In the genomic region with DNA sequence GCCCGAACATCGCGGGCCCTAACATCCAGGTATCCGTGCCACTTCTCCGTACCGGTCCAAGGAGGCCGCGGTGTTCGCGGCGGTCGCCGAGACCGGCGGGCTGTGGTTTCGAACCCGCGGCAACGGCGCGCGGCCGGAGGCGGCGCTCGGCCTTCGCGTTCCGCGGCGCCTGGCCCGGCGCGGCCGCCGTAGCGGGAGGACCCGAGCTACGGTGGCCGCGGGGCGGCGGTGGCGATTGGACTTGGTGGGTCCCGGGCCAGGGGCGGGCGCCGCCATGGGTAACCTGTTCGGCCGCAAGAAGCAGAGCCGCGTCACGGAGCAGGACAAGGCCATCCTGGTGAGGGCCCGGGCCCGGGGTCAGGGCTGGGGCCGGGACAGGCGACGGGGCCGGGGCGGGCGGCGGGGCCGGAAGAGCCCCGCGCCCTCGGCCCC, we compare ENCODE assay signal across 1 cellular context.
TF ChIP-seq lines count a peak whose summit lies in the region.

A gene (plus strand): TSS at position 197 of the 432 bp plus-strand sequence. CDS start 78 bp downstream, at position 275.

TF ChIP-seq in K562, 482 proteins besides CTCF, POLR2A, EP300 and RAD21 (continued from another document and continues in another):
- TF ChIP-seq, protein P1, sequence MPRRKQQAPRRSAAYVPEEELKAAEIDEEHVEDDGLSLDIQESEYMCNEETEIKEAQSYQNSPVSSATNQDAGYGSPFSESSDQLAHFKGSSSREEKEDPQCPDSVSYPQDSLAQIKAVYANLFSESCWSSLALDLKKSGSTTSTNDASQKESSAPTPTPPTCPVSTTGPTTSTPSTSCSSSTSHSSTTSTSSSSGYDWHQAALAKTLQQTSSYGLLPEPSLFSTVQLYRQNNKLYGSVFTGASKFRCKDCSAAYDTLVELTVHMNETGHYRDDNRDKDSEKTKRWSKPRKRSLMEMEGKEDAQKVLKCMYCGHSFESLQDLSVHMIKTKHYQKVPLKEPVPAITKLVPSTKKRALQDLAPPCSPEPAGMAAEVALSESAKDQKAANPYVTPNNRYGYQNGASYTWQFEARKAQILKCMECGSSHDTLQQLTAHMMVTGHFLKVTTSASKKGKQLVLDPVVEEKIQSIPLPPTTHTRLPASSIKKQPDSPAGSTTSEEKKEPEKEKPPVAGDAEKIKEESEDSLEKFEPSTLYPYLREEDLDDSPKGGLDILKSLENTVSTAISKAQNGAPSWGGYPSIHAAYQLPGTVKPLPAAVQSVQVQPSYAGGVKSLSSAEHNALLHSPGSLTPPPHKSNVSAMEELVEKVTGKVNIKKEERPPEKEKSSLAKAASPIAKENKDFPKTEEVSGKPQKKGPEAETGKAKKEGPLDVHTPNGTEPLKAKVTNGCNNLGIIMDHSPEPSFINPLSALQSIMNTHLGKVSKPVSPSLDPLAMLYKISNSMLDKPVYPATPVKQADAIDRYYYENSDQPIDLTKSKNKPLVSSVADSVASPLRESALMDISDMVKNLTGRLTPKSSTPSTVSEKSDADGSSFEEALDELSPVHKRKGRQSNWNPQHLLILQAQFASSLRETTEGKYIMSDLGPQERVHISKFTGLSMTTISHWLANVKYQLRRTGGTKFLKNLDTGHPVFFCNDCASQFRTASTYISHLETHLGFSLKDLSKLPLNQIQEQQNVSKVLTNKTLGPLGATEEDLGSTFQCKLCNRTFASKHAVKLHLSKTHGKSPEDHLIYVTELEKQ (CRISPR knock-in tag; IDR thresholded peaks at IDR 0.05) = no peak
- TF ChIP-seq POLR2B (IDR thresholded peaks at IDR 0.05; ENCODE audit: low read depth, partially characterized antibody) (no peak), SMARCB1 (IDR thresholded peaks at IDR 0.05; ENCODE audit: insufficient read length, low read depth) (no peak), ZNF507 (tag; conservative IDR thresholded peaks at IDR 0.05) (no peak), ZNF146 (CRISPR knock-in tag; IDR thresholded peaks at IDR 0.05; ENCODE audit: unreplicated experiment) (no peak), ETV6 (IDR thresholded peaks at IDR 0.05; ENCODE audit: borderline replicate concordance in 1 of 2, low read depth in 2 of 2, low read length in 1 of 2) (no peak), ETV6 (CRISPR knock-in tag; IDR thresholded peaks at IDR 0.05; ENCODE audit: borderline replicate concordance) (no peak), MAFK (IDR thresholded peaks at IDR 0.05; ENCODE audit: low read length) (no peak), RBM25 (IDR thresholded peaks at IDR 0.05; ENCODE audit: low read depth, low read length, severe bottlenecking) (no peak), XRCC4 (IDR thresholded peaks at IDR 0.05; ENCODE audit: extremely low read depth, insufficient read depth, insufficient read length) (no peak), SRSF9 (IDR thresholded peaks at IDR 0.05; ENCODE audit: borderline replicate concordance, low read depth, low read length) (no peak), PTRF (tag; IDR thresholded peaks at IDR 0.05) (no peak), ZNF232 (CRISPR knock-in tag; IDR thresholded peaks at IDR 0.05) (no peak), ZNF583 (CRISPR knock-in tag; IDR thresholded peaks at IDR 0.05) (0 out of 2 replicates have a peak, but pooled peaks have one; percentile 26), TCFL5 (CRISPR knock-in tag; conservative IDR thresholded peaks at IDR 0.05) (no peak), POLR3G (IDR thresholded peaks at IDR 0.05; ENCODE audit: extremely low read depth, insufficient read length, insufficient replicate concordance) (no peak), RCOR1 (IDR thresholded peaks at IDR 0.05; ENCODE audit: borderline replicate concordance in 1 of 2, low read depth in 2 of 2, low read length in 2 of 2) (0 out of 4 replicates have a peak, but pooled peaks of 1 of the 2 experiments have one; percentile 29), THRAP3 (IDR thresholded peaks at IDR 0.05; ENCODE audit: borderline replicate concordance) (no peak), ETV5 (CRISPR knock-in tag; IDR thresholded peaks at IDR 0.05; ENCODE audit: low read depth) (no peak), KDM5B (IDR thresholded peaks at IDR 0.05; ENCODE audit: insufficient replicate concordance, low read depth, low read length) (no peak), PHB2 (IDR thresholded peaks at IDR 0.05; ENCODE audit: low read depth) (no peak), TAF9B (IDR thresholded peaks at IDR 0.05; ENCODE audit: partially characterized antibody) (no peak), SREBF2 (CRISPR knock-in tag; IDR thresholded peaks at IDR 0.05) (no peak), FOXK1 (CRISPR knock-in tag; IDR thresholded peaks at IDR 0.05; ENCODE audit: borderline replicate concordance) (no peak), TCF7 (IDR thresholded peaks at IDR 0.05; ENCODE audit: borderline replicate concordance) (no peak), ZEB2 (IDR thresholded peaks at IDR 0.05) (no peak), TOE1 (IDR thresholded peaks at IDR 0.05; ENCODE audit: borderline replicate concordance) (no peak), TOE1 (CRISPR knock-in tag; IDR thresholded peaks at IDR 0.05; ENCODE audit: borderline replicate concordance, low read depth) (no peak), HDGF (IDR thresholded peaks at IDR 0.05) (no peak), NCOA6 (IDR thresholded peaks at IDR 0.05) (no peak), ZC3H8 (IDR thresholded peaks at IDR 0.05) (no peak), HMG20B (CRISPR knock-in tag; IDR thresholded peaks at IDR 0.05) (no peak), ZC3H4 (CRISPR knock-in tag; IDR thresholded peaks at IDR 0.05; ENCODE audit: borderline replicate concordance) (no peak), ZNF124 (CRISPR knock-in tag; IDR thresholded peaks at IDR 0.05) (no peak), MTA3 (IDR thresholded peaks at IDR 0.05; ENCODE audit: borderline replicate concordance) (peak; percentile 100), ADNP (tag; IDR thresholded peaks at IDR 0.05) (peak; percentile 99), XRCC3 (IDR thresholded peaks at IDR 0.05) (no peak), MED1 (CRISPR knock-in tag; IDR thresholded peaks at IDR 0.05; ENCODE audit: borderline replicate concordance) (0 out of 2 replicates have a peak, but pooled peaks have one; percentile 17), ZNF717 (CRISPR knock-in tag; IDR thresholded peaks at IDR 0.05) (no peak), TEAD4 (IDR thresholded peaks at IDR 0.05; ENCODE audit: low read length) (no peak), TEAD4 (CRISPR knock-in tag; IDR thresholded peaks at IDR 0.05; ENCODE audit: borderline replicate concordance) (no peak), KAT2B (IDR thresholded peaks at IDR 0.05; ENCODE audit: low read depth, low read length) (no peak)
- TF ChIP-seq, protein P2, sequence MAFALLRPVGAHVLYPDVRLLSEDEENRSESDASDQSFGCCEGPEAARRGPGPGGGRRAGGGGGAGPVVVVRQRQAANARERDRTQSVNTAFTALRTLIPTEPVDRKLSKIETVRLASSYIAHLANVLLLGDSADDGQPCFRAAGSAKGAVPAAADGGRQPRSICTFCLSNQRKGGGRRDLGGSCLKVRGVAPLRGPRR (CRISPR knock-in tag; IDR thresholded peaks at IDR 0.05) = no peak
- TF ChIP-seq, protein P3, sequence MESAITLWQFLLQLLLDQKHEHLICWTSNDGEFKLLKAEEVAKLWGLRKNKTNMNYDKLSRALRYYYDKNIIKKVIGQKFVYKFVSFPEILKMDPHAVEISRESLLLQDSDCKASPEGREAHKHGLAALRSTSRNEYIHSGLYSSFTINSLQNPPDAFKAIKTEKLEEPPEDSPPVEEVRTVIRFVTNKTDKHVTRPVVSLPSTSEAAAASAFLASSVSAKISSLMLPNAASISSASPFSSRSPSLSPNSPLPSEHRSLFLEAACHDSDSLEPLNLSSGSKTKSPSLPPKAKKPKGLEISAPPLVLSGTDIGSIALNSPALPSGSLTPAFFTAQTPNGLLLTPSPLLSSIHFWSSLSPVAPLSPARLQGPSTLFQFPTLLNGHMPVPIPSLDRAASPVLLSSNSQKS (CRISPR knock-in tag; IDR thresholded peaks at IDR 0.05) = no peak
- TF ChIP-seq, protein P4, sequence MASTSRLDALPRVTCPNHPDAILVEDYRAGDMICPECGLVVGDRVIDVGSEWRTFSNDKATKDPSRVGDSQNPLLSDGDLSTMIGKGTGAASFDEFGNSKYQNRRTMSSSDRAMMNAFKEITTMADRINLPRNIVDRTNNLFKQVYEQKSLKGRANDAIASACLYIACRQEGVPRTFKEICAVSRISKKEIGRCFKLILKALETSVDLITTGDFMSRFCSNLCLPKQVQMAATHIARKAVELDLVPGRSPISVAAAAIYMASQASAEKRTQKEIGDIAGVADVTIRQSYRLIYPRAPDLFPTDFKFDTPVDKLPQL (IDR thresholded peaks at IDR 0.05; ENCODE audit: extremely low read depth, insufficient read length) = no peak
- TF ChIP-seq, protein P5, sequence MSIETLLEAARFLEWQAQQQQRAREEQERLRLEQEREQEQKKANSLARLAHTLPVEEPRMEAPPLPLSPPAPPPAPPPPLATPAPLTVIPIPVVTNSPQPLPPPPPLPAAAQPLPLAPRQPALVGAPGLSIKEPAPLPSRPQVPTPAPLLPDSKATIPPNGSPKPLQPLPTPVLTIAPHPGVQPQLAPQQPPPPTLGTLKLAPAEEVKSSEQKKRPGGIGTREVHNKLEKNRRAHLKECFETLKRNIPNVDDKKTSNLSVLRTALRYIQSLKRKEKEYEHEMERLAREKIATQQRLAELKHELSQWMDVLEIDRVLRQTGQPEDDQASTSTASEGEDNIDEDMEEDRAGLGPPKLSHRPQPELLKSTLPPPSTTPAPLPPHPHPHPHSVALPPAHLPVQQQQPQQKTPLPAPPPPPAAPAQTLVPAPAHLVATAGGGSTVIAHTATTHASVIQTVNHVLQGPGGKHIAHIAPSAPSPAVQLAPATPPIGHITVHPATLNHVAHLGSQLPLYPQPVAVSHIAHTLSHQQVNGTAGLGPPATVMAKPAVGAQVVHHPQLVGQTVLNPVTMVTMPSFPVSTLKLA (conservative IDR thresholded peaks at IDR 0.05) = no peak
- TF ChIP-seq, protein P6, sequence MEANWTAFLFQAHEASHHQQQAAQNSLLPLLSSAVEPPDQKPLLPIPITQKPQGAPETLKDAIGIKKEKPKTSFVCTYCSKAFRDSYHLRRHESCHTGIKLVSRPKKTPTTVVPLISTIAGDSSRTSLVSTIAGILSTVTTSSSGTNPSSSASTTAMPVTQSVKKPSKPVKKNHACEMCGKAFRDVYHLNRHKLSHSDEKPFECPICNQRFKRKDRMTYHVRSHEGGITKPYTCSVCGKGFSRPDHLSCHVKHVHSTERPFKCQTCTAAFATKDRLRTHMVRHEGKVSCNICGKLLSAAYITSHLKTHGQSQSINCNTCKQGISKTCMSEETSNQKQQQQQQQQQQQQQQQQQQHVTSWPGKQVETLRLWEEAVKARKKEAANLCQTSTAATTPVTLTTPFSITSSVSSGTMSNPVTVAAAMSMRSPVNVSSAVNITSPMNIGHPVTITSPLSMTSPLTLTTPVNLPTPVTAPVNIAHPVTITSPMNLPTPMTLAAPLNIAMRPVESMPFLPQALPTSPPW (CRISPR knock-in tag; IDR thresholded peaks at IDR 0.05) = 0 out of 2 replicates have a peak, but pooled peaks have one; percentile 53
- TF ChIP-seq, protein P7, sequence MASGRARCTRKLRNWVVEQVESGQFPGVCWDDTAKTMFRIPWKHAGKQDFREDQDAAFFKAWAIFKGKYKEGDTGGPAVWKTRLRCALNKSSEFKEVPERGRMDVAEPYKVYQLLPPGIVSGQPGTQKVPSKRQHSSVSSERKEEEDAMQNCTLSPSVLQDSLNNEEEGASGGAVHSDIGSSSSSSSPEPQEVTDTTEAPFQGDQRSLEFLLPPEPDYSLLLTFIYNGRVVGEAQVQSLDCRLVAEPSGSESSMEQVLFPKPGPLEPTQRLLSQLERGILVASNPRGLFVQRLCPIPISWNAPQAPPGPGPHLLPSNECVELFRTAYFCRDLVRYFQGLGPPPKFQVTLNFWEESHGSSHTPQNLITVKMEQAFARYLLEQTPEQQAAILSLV (tag; IDR thresholded peaks at IDR 0.05) = no peak
- TF ChIP-seq, protein P8, sequence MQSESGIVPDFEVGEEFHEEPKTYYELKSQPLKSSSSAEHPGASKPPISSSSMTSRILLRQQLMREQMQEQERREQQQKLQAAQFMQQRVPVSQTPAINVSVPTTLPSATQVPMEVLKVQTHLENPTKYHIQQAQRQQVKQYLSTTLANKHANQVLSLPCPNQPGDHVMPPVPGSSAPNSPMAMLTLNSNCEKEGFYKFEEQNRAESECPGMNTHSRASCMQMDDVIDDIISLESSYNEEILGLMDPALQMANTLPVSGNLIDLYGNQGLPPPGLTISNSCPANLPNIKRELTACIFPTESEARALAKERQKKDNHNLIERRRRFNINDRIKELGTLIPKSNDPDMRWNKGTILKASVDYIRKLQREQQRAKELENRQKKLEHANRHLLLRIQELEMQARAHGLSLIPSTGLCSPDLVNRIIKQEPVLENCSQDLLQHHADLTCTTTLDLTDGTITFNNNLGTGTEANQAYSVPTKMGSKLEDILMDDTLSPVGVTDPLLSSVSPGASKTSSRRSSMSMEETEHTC (IDR thresholded peaks at IDR 0.05) = no peak
- TF ChIP-seq, protein P9, sequence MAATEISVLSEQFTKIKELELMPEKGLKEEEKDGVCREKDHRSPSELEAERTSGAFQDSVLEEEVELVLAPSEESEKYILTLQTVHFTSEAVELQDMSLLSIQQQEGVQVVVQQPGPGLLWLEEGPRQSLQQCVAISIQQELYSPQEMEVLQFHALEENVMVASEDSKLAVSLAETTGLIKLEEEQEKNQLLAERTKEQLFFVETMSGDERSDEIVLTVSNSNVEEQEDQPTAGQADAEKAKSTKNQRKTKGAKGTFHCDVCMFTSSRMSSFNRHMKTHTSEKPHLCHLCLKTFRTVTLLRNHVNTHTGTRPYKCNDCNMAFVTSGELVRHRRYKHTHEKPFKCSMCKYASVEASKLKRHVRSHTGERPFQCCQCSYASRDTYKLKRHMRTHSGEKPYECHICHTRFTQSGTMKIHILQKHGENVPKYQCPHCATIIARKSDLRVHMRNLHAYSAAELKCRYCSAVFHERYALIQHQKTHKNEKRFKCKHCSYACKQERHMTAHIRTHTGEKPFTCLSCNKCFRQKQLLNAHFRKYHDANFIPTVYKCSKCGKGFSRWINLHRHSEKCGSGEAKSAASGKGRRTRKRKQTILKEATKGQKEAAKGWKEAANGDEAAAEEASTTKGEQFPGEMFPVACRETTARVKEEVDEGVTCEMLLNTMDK (IDR thresholded peaks at IDR 0.05; ENCODE audit: borderline replicate concordance, insufficient read depth, low read depth, low read length, poor library complexity, severe bottlenecking) = no peak
- TF ChIP-seq, protein P10, sequence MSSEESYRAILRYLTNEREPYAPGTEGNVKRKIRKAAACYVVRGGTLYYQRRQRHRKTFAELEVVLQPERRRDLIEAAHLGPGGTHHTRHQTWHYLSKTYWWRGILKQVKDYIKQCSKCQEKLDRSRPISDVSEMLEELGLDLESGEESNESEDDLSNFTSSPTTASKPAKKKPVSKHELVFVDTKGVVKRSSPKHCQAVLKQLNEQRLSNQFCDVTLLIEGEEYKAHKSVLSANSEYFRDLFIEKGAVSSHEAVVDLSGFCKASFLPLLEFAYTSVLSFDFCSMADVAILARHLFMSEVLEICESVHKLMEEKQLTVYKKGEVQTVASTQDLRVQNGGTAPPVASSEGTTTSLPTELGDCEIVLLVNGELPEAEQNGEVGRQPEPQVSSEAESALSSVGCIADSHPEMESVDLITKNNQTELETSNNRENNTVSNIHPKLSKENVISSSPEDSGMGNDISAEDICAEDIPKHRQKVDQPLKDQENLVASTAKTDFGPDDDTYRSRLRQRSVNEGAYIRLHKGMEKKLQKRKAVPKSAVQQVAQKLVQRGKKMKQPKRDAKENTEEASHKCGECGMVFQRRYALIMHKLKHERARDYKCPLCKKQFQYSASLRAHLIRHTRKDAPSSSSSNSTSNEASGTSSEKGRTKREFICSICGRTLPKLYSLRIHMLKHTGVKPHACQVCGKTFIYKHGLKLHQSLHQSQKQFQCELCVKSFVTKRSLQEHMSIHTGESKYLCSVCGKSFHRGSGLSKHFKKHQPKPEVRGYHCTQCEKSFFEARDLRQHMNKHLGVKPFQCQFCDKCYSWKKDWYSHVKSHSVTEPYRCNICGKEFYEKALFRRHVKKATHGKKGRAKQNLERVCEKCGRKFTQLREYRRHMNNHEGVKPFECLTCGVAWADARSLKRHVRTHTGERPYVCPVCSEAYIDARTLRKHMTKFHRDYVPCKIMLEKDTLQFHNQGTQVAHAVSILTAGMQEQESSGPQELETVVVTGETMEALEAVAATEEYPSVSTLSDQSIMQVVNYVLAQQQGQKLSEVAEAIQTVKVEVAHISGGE (CRISPR knock-in tag; IDR thresholded peaks at IDR 0.05) = no peak
